Comparison of ENCODE assay signal across 3 cellular contexts in genomic region chr11:39589391-39589790, GRCh38.
"Had no signal": no experiment of that assay in that cellular context is flagged by ENCODE, and none has a peak within 500 bp of the region (broad histone marks: within the 10 kb centered on the region; RNA-seq: fewer than 3 reads in every experiment).

No MANE protein-coding gene starts in this region.

- ATAC-seq: GM12878 had no signal

- DNase-seq: GDM1, GF-D8 had no signal

- H3K4me3 ChIP-seq: GM12878 had no signal
